ENCODE assay signal across 27 cellular contexts in genomic region chr16:88519938-88520653, GRCh38.
"Had no signal": no experiment of that assay in that cellular context is flagged by ENCODE, and none has a peak within 500 bp of the region (broad histone marks: within the 10 kb centered on the region; RNA-seq: fewer than 3 reads in every experiment).

No MANE protein-coding gene starts in this region.

- DNase-seq: activated CD4-positive, alpha-beta T cell treated with anti-CD3 and anti-CD28 coated beads for 48 hours; activated CD4-positive, alpha-beta T cell treated with anti-CD3 and anti-CD28 coated beads, Interleukin-2, amount 50 U/mL, for 48 hours; activated CD8-positive, alpha-beta memory T cell treated with anti-CD3 and anti-CD28 coated beads, Interleukin-2, amount 10 ng/mL, durations not matched to agents 7 days and 5 days; activated gamma-delta T cell; activated naive CD4-positive, alpha-beta T cell treated with anti-CD3 and anti-CD28 coated beads for 36 hours; activated T-cell treated with anti-CD3 and anti-CD28 coated beads, Interleukin-2, amount 50 U/mL, for 4 hours; adrenal gland; anterior cingulate cortex; caudate nucleus; MG63; MV-4-11; NCI-H1092 treated with DMSO at 0.1 percent for 48 hours; NCI-H1417 treated with DMSO at 0.1 percent for 48 hours; NCI-H1694; NCI-H2029; NCI-H2107; NCI-H2171 treated with DMSO at 0.1 percent for 48 hours; NCI-H226; NCI-H510A; NCI-H526 treated with DMSO at 0.1 percent for 48 hours; NCI-H82; SIG-M5; T-cell had no signal

- H3K9me3 Mint-ChIP-seq: activated naive CD4-positive, alpha-beta T cell treated with anti-CD3 and anti-CD28 coated beads for 36 hours; activated T-cell treated with anti-CD3 and anti-CD28 coated beads, Interleukin-2, amount 50 U/mL, for 4 hours; activated T-helper 17 cell treated with anti-CD3 and anti-CD28 coated beads, Interleukin-2, amount 50 U/mL, for 72 hours had no signal

- H3K36me3 ChIP-seq: adrenal gland, breast epithelium, MG63 had no signal

- H3K27me3 Mint-ChIP-seq: activated CD8-positive, alpha-beta memory T cell treated with anti-CD3 and anti-CD28 coated beads, Interleukin-2, amount 10 ng/mL, durations not matched to agents 7 days and 5 days; activated naive CD8-positive, alpha-beta T cell; activated T-helper 17 cell treated with anti-CD3 and anti-CD28 coated beads, Interleukin-2, amount 50 U/mL, for 72 hours; T-cell had no signal

- H3K27me3 ChIP-seq: adrenal gland, breast epithelium, MG63 had no signal

- H3K4me3 ChIP-seq: adrenal gland, breast epithelium, MG63 had no signal

- H3K27ac Mint-ChIP-seq: activated CD8-positive, alpha-beta memory T cell treated with anti-CD3 and anti-CD28 coated beads, Interleukin-2, amount 10 ng/mL, durations not matched to agents 7 days and 5 days; activated naive CD4-positive, alpha-beta T cell treated with anti-CD3 and anti-CD28 coated beads for 36 hours; activated naive CD8-positive, alpha-beta T cell; activated T-helper 17 cell treated with anti-CD3 and anti-CD28 coated beads, Interleukin-2, amount 50 U/mL, for 72 hours; T-cell had no signal

- ATAC-seq: activated CD4-positive, CD25-positive, alpha-beta regulatory T cell treated with anti-CD3 and anti-CD28 coated beads, Interleukin-2, amount 50 U/mL, for 24 hours; activated CD8-positive, alpha-beta memory T cell treated with anti-CD3 and anti-CD28 coated beads, Interleukin-2, amount 10 ng/mL, durations not matched to agents 7 days and 5 days; activated T-cell treated with anti-CD3 and anti-CD28 coated beads, Interleukin-2, amount 50 U/mL, for 4 hours; activated T-helper 17 cell treated with anti-CD3 and anti-CD28 coated beads, Interleukin-2, amount 50 U/mL, for 72 hours; T-cell had no signal

- H3K9me3 ChIP-seq: adrenal gland, breast epithelium, MG63 had no signal

- H3K4me1 Mint-ChIP-seq: activated CD8-positive, alpha-beta memory T cell treated with anti-CD3 and anti-CD28 coated beads, Interleukin-2, amount 10 ng/mL, durations not matched to agents 7 days and 5 days had no signal

- H3K27ac ChIP-seq: adrenal gland, breast epithelium had no signal

- H3K4me3 Mint-ChIP-seq: activated CD8-positive, alpha-beta memory T cell treated with anti-CD3 and anti-CD28 coated beads, Interleukin-2, amount 10 ng/mL, durations not matched to agents 7 days and 5 days; activated naive CD4-positive, alpha-beta T cell treated with anti-CD3 and anti-CD28 coated beads for 36 hours; activated naive CD8-positive, alpha-beta T cell; activated T-cell treated with anti-CD3 and anti-CD28 coated beads, Interleukin-2, amount 50 U/mL, for 4 hours; activated T-helper 17 cell treated with anti-CD3 and anti-CD28 coated beads, Interleukin-2, amount 50 U/mL, for 72 hours; T-cell had no signal
